ENCODE assay signal across 26 cellular contexts in genomic region chr1:224739303-224739996, GRCh38.
A peak's percentile ranks its signal among the peaks of the same experiment; 100 is the strongest.
DNase-seq lines count a peak whose midpoint lies in the region; ATAC-seq, FAIRE-seq and TF ChIP-seq lines count a peak whose summit lies in the region.
"Had no signal": no experiment of that assay in that cellular context is flagged by ENCODE, and none has a peak within 500 bp of the region (broad histone marks: within the 10 kb centered on the region; RNA-seq: fewer than 3 reads in every experiment).

No MANE protein-coding gene starts in this region.

- peak; percentile 47 for FAIRE-seq in GM19239 (lab: Jason Lieb, UNC)
- FAIRE-seq: endometrium had no signal

- in situ Hi-C loops in gastrocnemius medialis (cut with MboI; ENCODE audit: low sequenced_read_pairs in 4 of 4) = no loop called here

- peak; percentile 2 for ATAC-seq in HG02678 (IDR thresholded peaks at IDR 0.05; ENCODE audit: unreplicated experiment)
- peak; percentile 14 for ATAC-seq in HG03439 (IDR thresholded peaks at IDR 0.05; ENCODE audit: unreplicated experiment)
- peak; percentile 57 to 68 for ATAC-seq in gastrocnemius medialis
- no peak for ATAC-seq in GM21825 (IDR thresholded peaks at IDR 0.05; ENCODE audit: unreplicated experiment)
- ATAC-seq: GM23338, Panc1 had no signal

- DNase-seq in GM19239 (ENCODE audit: insufficient read length, low spot score) (no peak), gastrocnemius medialis (peak; percentile 44 to 53), DMS53 treated with DMSO at 0.1 percent for 48 hours (lab: John Stamatoyannopoulos, UW; ENCODE audit: unreplicated experiment) (no peak)
- no peak for DNase-seq in stimulated activated naive CD4-positive, alpha-beta T cell (lab: John Stamatoyannopoulos, UW)
- no peak for DNase-seq in activated CD4-positive, alpha-beta T cell treated with anti-CD3 and anti-CD28 coated beads for 4 hours
- DNase-seq: activated CD4-positive, alpha-beta T cell treated with anti-CD3 and anti-CD28 coated beads for 1 hour; activated naive CD4-positive, alpha-beta T cell treated with anti-CD3 and anti-CD28 coated beads for 36 hours; activated T-cell treated with anti-CD3 and anti-CD28 coated beads, Interleukin-2, amount 50 U/mL, for 48 hours; amniotic stem cell; CD4-positive, alpha-beta T cell; DMS153; GDM1; NCI-H1417 treated with DMSO at 0.1 percent for 48 hours; NCI-H2107; NCI-H446 treated with DMSO at 0.1 percent for 48 hours; nucleus accumbens; retina; stimulated activated CD4-positive, alpha-beta T cell treated with anti-CD3 and anti-CD28 coated beads, Interleukin-4, amount 100 ng/mL, for 24 hours; stimulated activated naive CD8-positive, alpha-beta T cell treated with anti-CD3 and anti-CD28 coated beads, Interleukin-15, amount 100 ng/mL, for 72 hours; tibial artery had no signal

- H3K36me3 ChIP-seq in gastrocnemius medialis = no peaks in the 10 kb centered on the region
- H3K36me3 ChIP-seq: tibial artery had no signal

- TF ChIP-seq POLR2A in gastrocnemius medialis (IDR thresholded peaks at IDR 0.05) = no peak

- intact Hi-C loops in gastrocnemius medialis (cut with DNase I; ENCODE audit: low total_unique reads) = no loop called here

- H3K27ac ChIP-seq in gastrocnemius medialis = peak overlapping the region; percentile 11 to 74 (median 62)
- H3K27ac ChIP-seq: tibial artery had no signal

- no peaks in the 10 kb centered on the region for H3K9me3 ChIP-seq in gastrocnemius medialis
- H3K9me3 ChIP-seq: tibial artery had no signal

- no peak for TF ChIP-seq CTCF in gastrocnemius medialis (IDR thresholded peaks at IDR 0.05 in 4 of 5, conservative IDR thresholded peaks at IDR 0.05 in 1 of 5)

- no peak overlapping the region for H3K4me3 ChIP-seq in gastrocnemius medialis
- H3K4me3 ChIP-seq: GM23338, tibial artery had no signal

- H3K27me3 ChIP-seq in gastrocnemius medialis = no peaks in the 10 kb centered on the region
- H3K27me3 ChIP-seq: tibial artery had no signal

- H3K4me1 ChIP-seq in gastrocnemius medialis = peaks cover 6 to 7% of the 10 kb centered on the region in 2 donors

Comparison
In these comparisons a context has a peak if more than half of its experiments do, and no peak if none do; other contexts are left out.
1. DNase-seq: peak in gastrocnemius medialis (2 of 2); none in GM19239 (single experiment), stimulated activated naive CD4-positive, alpha-beta T cell (0 of 6), activated CD4-positive, alpha-beta T cell treated with anti-CD3 and anti-CD28 coated beads for 4 hours (0 of 2) and DMS53 treated with DMSO at 0.1 percent for 48 hours (single experiment).